Comparison of ENCODE assay signal across 15 cellular contexts in the genomic region with DNA sequence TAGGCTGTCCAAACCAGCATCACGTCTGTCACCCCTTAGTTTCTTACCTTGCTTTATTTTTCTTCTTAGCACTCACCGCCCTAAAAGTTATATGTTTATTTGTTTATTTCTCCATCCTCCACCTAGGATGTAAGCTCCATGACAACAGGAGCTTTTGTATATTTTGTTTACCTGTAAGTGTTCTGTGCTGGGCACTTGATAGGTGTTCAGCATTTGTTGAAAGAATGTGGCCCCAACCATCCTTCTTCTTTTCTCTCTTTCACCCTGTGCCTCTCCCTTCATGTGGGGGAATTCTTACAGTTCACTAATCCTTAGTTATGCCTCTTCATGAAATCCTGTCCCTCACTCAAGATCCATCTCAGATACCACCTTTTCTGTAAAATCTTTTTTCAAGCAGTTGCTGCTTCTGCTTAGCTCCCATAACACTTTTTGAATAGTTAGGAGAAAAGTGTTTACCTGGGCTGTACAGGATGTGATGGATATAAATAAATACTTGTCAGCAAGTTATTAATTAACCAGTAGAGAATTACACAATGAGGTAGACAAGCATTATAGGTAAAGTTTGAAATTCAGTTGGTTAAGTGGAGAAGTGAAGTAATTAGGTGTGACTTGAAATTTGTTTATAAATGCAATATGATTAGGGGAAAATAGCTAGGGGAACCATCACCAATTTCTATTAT. TPM values are rescaled to one million over a fixed set of nuclear protein-coding genes. Genes with fewer than 3 reads are reported as not detected.
DNase-seq lines count a peak whose midpoint lies in the region; ATAC-seq, FAIRE-seq and TF ChIP-seq lines count a peak whose summit lies in the region.
"Had no signal": no experiment of that assay in that cellular context is flagged by ENCODE, and none has a peak within 500 bp of the region (broad histone marks: within the 10 kb centered on the region; RNA-seq: fewer than 3 reads in every experiment).

No MANE protein-coding gene starts in this region.

- H3K27me3 Mint-ChIP-seq in chondrocyte (ENCODE audit: low read depth), result no peaks in the 10 kb centered on the region

- no peak overlapping the region for H4K5ac ChIP-seq in H1 (ENCODE audit: insufficient read length, low read depth, low read length)

- intact Hi-C loops in right cardiac atrium (cut with DNase I) (loop anchor here in 3 of 4 donors (10.0 kb wide), 5 partner anchors 217 to 337 kb away; no protein-coding TSS in a partner anchor), cardiac septum (cut with DNase I) (loop anchor here (5.0 to 10.0 kb wide), 2 partner anchors 326 to 337 kb away; no protein-coding TSS in a partner anchor), pancreas (cut with DNase I) (loop anchor here in 1 of 3 donors (10.0 kb wide), 1 partner anchor 323 kb away; no protein-coding TSS in a partner anchor)

- H3K4ac ChIP-seq in H1 (replicated peaks; ENCODE audit: insufficient read length, low read depth, low read length), result no peak overlapping the region

- H3K18ac ChIP-seq in H1 (ENCODE audit: extremely low read depth, low read length), result no peak overlapping the region

- DNase-seq in right cardiac atrium, result no peak
- no peak for DNase-seq in cardiac septum (ENCODE audit: low spot score)
- DNase-seq in H1 (ENCODE audit: low read depth in 1 of 2, low spot score in 2 of 2), result no peak
- DNase-seq in pancreas, result no peak
- DNase-seq in chondrocyte (ENCODE audit: low spot score), result no peak
- DNase-seq in activated CD4-positive, alpha-beta T cell treated with anti-CD3 and anti-CD28 coated beads for 4 hours, result no peak
- DNase-seq in GM20000 (ENCODE audit: low spot score), result no peak
- DNase-seq: activated CD4-positive, alpha-beta T cell treated with anti-CD3 and anti-CD28 coated beads, Interleukin-2, amount 50 U/mL, for 1 hour; effector CD4-positive, alpha-beta T cell; KG1; NCI-H526; nephron progenitor cell; RPMI8226 had no signal

- no peaks in the 10 kb centered on the region for H3K23me2 ChIP-seq in H1 (ENCODE audit: low read depth, low read length)

- no peak overlapping the region for H3K9ac ChIP-seq in H1 (replicated peaks in 1 of 4; ENCODE audit: extremely low read depth in 1 of 4, low read depth in 3 of 4, low read length in 3 of 4)

- H3K27me3 ChIP-seq in right cardiac atrium (ENCODE audit: control insufficient read depth, insufficient read depth) (no peaks in the 10 kb centered on the region), H1 (replicated peaks in 1 of 4; ENCODE audit: control insufficient read depth in 3 of 4, extremely low read depth in 1 of 4, insufficient read depth in 3 of 4, low read length in 3 of 4) (no peaks in the 10 kb centered on the region), pancreas (no peaks in the 10 kb centered on the region)

- H3K9me3 Mint-ChIP-seq in chondrocyte (ENCODE audit: low read depth), result no peaks in the 10 kb centered on the region
- H3K9me3 Mint-ChIP-seq: activated T-helper 2 cell treated with anti-CD3 and anti-CD28 coated beads, Interferon-gamma antibody, Interleukin-2, Interleukin-4, amounts not matched to agents 10 μg/mL and 5 μg/mL and 100 μg/mL, durations not matched to agents 14 hours and 24 hours and 36 hours; nephron progenitor cell had no signal

- H3K9me3 ChIP-seq in right cardiac atrium (ENCODE audit: control insufficient read depth, low read length) (no peaks in the 10 kb centered on the region), H1 (ENCODE audit: insufficient read depth in 2 of 2, low read depth in 1 of 2, low read length in 1 of 2) (no peaks in the 10 kb centered on the region), pancreas (no peaks in the 10 kb centered on the region)

- H3K4me2 ChIP-seq in H1 (ENCODE audit: insufficient read depth in 1 of 2, low read depth in 2 of 2, low read length in 2 of 2), result no peak overlapping the region

- H3K4me1 ChIP-seq in right cardiac atrium (ENCODE audit: control insufficient read depth, insufficient read depth, low read length) (peaks cover 7% of the 10 kb centered on the region), H1 (replicated peaks in 1 of 4; ENCODE audit: control insufficient read depth in 3 of 4, insufficient read depth in 4 of 4, low read length in 3 of 4) (peaks cover 4 to 15% (median 14%) of the 10 kb centered on the region in 4 experiments; a peak in 6 of 7 replicates), pancreas (peaks cover 19 to 51% (median 44%) of the 10 kb centered on the region in 3 donors)

- peaks cover 12% of the 10 kb centered on the region for H3K36me3 Mint-ChIP-seq in chondrocyte (ENCODE audit: low read depth)

- H2BK120ac ChIP-seq in H1 (replicated peaks; ENCODE audit: low read depth, low read length), result no peak overlapping the region

- H4K20me1 ChIP-seq in H1 (replicated peaks in 1 of 2; ENCODE audit: control insufficient read depth in 1 of 2, insufficient read depth in 2 of 2, low read length in 2 of 2), result no peaks in the 10 kb centered on the region

- peaks cover 15% of the 10 kb centered on the region for H3K4me1 Mint-ChIP-seq in chondrocyte (ENCODE audit: low read depth)
- H3K4me1 Mint-ChIP-seq: nephron progenitor cell had no signal

- no peak overlapping the region for H2AK5ac ChIP-seq in H1 (ENCODE audit: low read depth, low read length)

- no peak overlapping the region for H2AFZ ChIP-seq in H1 (ENCODE audit: low read length)

- no peaks in the 10 kb centered on the region; the same call in 1 of the 2 replicates for H3K79me1 ChIP-seq in H1 (ENCODE audit: low read depth, low read length)

- peak; percentile 52 for FAIRE-seq in H1 (lab: Jason Lieb, UNC)
- FAIRE-seq in pancreas (lab: Jason Lieb, UNC), result no peak

- no peak for TF ChIP-seq EP300 in H1 (IDR thresholded peaks at IDR 0.05; ENCODE audit: borderline replicate concordance in 1 of 2, low read depth in 2 of 2, low read length in 2 of 2)

- H3K4me3 Mint-ChIP-seq in chondrocyte (ENCODE audit: unreplicated experiment), result no peak overlapping the region
- H3K4me3 Mint-ChIP-seq: nephron progenitor cell had no signal

- no peak overlapping the region for H3K23ac ChIP-seq in H1 (ENCODE audit: insufficient read length)

- ATAC-seq in right cardiac atrium, result no peak
- ATAC-seq in pancreas, result peak in 3 of 4 donors; percentile 20 to 53 (median 43)
- ATAC-seq in HG03025 (IDR thresholded peaks at IDR 0.05; ENCODE audit: low FRiP score, unreplicated experiment), result no peak

- TF ChIP-seq RAD21 in H1 (IDR thresholded peaks at IDR 0.05 in 1 of 2, conservative IDR thresholded peaks at IDR 0.05 in 1 of 2; ENCODE audit: low read depth in 2 of 2, low read length in 2 of 2), result no peak

- H3K27ac ChIP-seq in right cardiac atrium (ENCODE audit: low read length), result no peak overlapping the region
- no peak overlapping the region for H3K27ac ChIP-seq in H1 (ENCODE audit: low read depth, low read length)
- H3K27ac ChIP-seq in pancreas, result peak overlapping the region in 2 of 4 donors; percentile 35 to 40

- no peak overlapping the region for H4K8ac ChIP-seq in H1 (ENCODE audit: extremely low read depth, insufficient read depth, low read length)

- peak overlapping the region; percentile 16 for H3K4me3 ChIP-seq in right cardiac atrium (ENCODE audit: low read length)
- no peak overlapping the region for H3K4me3 ChIP-seq in H1 (ENCODE audit: extremely low read depth in 1 of 4, insufficient read depth in 2 of 4, low read depth in 3 of 4, low read length in 4 of 4)
- no peak overlapping the region for H3K4me3 ChIP-seq in pancreas

- peaks cover 0 to 68% of the 10 kb centered on the region in 2 experiments; a peak in 3 of 4 replicates for H3K79me2 ChIP-seq in H1 (ENCODE audit: control insufficient read depth in 1 of 2, insufficient read depth in 2 of 2, low read length in 2 of 2)

- no peak overlapping the region for H2BK20ac ChIP-seq in H1 (ENCODE audit: low read length)

- no peak for TF ChIP-seq CTCF in H1 (IDR thresholded peaks at IDR 0.05; ENCODE audit: control extremely low read depth in 1 of 3, insufficient read depth in 1 of 3, low read depth in 1 of 3, low read length in 3 of 3)
- no peak for TF ChIP-seq CTCF in pancreas (IDR thresholded peaks at IDR 0.05)
- no peak for TF ChIP-seq CTCF in chondrocyte (IDR thresholded peaks at IDR 0.05)
- no peak for TF ChIP-seq CTCF in GM20000 (IDR thresholded peaks at IDR 0.05; ENCODE audit: extremely low read depth, missing control alignments)

- WGBS in right cardiac atrium, result 74% methylated on average over 2 of the region's 2 CpGs
- WGBS in H1 (ENCODE audit: extremely low coverage in 1 of 2, insufficient coverage in 1 of 2, insufficient read length in 1 of 2, insufficient replicate concordance in 2 of 2, low coverage in 1 of 2, low lambda C conversion rate in 2 of 2, missing lambda C conversion rate in 1 of 2), 2 experiments, result 88% methylated on average over 2 of the region's 2 CpGs; no CpG with 5 or more reads in 1 of the 2 experiments
- 72 to 80% methylated on average over 2 of the region's 2 CpGs for WGBS in pancreas, 2 donors

- H2BK15ac ChIP-seq in H1 (ENCODE audit: low read length), result no peak overlapping the region

- no peak overlapping the region for H2BK5ac ChIP-seq in H1 (ENCODE audit: low read depth, low read length)

- no peak for TF ChIP-seq POLR2A in H1 (IDR thresholded peaks at IDR 0.05; ENCODE audit: control extremely low read depth in 1 of 2, low read depth in 2 of 2, low read length in 2 of 2)

- H3K36me3 ChIP-seq in H1 (ENCODE audit: control insufficient read depth in 2 of 4, insufficient read depth in 4 of 4, low read length in 3 of 4), result peaks cover 0 to 3% (median 0%) of the 10 kb centered on the region in 4 experiments; a peak in 1 of 8 replicates
- no peaks in the 10 kb centered on the region for H3K36me3 ChIP-seq in pancreas

- H2BK12ac ChIP-seq in H1 (ENCODE audit: low read depth, low read length), result no peak overlapping the region

- CTCF ChIA-PET in H1 (lab: Charles Lee; ENCODE audit: partially characterized antibody), result interaction anchor here (0.9 to 2.1 kb wide), 4 partner anchors 24 to 328 kb away, joined by 3 to 5 read pairs (median 4); no protein-coding TSS in a partner anchor

- POLR2A ChIA-PET in H1 (lab: Charles Lee; ENCODE audit: partially characterized antibody), result interaction anchor here (0.7 to 1.6 kb wide), 2 partner anchors 9 to 10 kb away, joined by 3 to 4 read pairs; partner anchors contain the start of gene AHR

- H3K56ac ChIP-seq in H1 (replicated peaks; ENCODE audit: insufficient read length, low read depth, low read length), result no peak overlapping the region

- no peak overlapping the region for H4K91ac ChIP-seq in H1 (replicated peaks; ENCODE audit: insufficient read length, low read length)

- H3K14ac ChIP-seq in H1 (ENCODE audit: insufficient read length), result no peak overlapping the region

- H3K27ac Mint-ChIP-seq in chondrocyte (ENCODE audit: unreplicated experiment), result no peak overlapping the region
- H3K27ac Mint-ChIP-seq: activated T-helper 2 cell treated with anti-CD3 and anti-CD28 coated beads, Interferon-gamma antibody, Interleukin-2, Interleukin-4, amounts not matched to agents 10 μg/mL and 5 μg/mL and 100 μg/mL, durations not matched to agents 14 hours and 24 hours and 36 hours; nephron progenitor cell had no signal

RNA-seq across cellular contexts. Expression of gene AHR, which starts 9.7 kb away (rescaled TPM):
- total RNA-seq in right cardiac atrium (10 to 100 TPM; 17.4 to 30.3 (median 27.3) TPM), cardiac septum (44.1 TPM), pancreas (10 to 100 TPM in 3 of 6 donors, 1 to 10 TPM in 3; 6.9 to 31.8 (median 11.5) TPM), chondrocyte (123 to 145 TPM (median 143 TPM) in 3 replicates)
- polyA plus RNA-seq in right cardiac atrium (7.6 TPM), H1 (2011; rRNA removed) (1.1 and 1.4 TPM in 2 replicates), pancreas (1 to 10 TPM; 3.2 to 6.5 TPM)
- total RNA-seq in H1 (2021; fragmentation: NEBNext Ultra II Directional; extraction: Animal tissue kit (Norgen Biotek cat#: 25700)), result 8.7 and 9.7 TPM in 2 replicates
- 0.93 TPM for polyA plus RNA-seq in H1 (2011; cell fraction: cytosol; rRNA removed)
- 2.1 TPM for polyA plus RNA-seq in H1 (2011; cell fraction: nucleus; rRNA removed)
- 3.4 to 5.1 TPM (median 4.7 TPM) in 4 replicates for polyA plus RNA-seq in H1 (2012, experiment 1 of 2)
- polyA plus RNA-seq in H1 (2012, experiment 2 of 2), result 0.45 TPM
- polyA plus RNA-seq in H1 (2013, experiment 1 of 2), result 4.2 TPM
- 3.7 TPM for polyA plus RNA-seq in H1 (2013, experiment 2 of 2)
- polyA minus RNA-seq in H1 (2011; rRNA and poly(A)+ RNA removed), result 3.2 and 3.6 TPM in 2 replicates
- 5.1 TPM for polyA minus RNA-seq in H1 (2011; cell fraction: cytosol; rRNA and poly(A)+ RNA removed)
- 19.5 TPM for polyA minus RNA-seq in H1 (2011; cell fraction: nucleus; rRNA and poly(A)+ RNA removed)

Comparison
In these comparisons a context has a peak if more than half of its experiments do, and no peak if none do; other contexts are left out.
1. ATAC-seq: peak in pancreas (3 of 4); none in right cardiac atrium (0 of 2) and HG03025 (single experiment).